1 cellular context compared by ENCODE assay signal in the genomic region with DNA sequence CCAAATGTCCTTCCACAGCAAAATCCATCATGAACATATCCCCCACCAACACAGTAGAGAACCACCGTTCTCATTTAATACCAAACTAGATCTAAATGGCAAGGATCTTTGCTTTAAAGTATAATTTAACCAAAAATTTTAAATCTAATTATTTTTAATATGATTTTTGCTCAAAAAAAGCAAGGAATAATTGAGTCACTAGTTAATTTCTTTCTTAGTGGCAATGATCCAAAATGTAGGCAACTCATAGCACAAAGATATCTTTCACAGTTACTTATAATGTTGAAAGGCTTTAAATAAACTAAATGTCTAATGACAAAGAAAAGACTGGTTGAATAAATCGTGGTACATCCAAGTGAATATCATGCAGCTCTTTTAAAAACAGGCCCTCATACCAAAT.
TF ChIP-seq lines count a peak whose summit lies in the region.

No MANE protein-coding gene starts in this region.

TF ChIP-seq in GM12878, 131 proteins besides CTCF, POLR2A, EP300 and RAD21:
- no peak for TF ChIP-seq SPI1 (IDR thresholded peaks at IDR 0.05; ENCODE audit: borderline replicate concordance, insufficient read depth, low read depth, low read length)
- no peak for TF ChIP-seq YY1 (IDR thresholded peaks at IDR 0.05; ENCODE audit: low read depth, low read length)
- no peak for TF ChIP-seq PKNOX1 (IDR thresholded peaks at IDR 0.05)
- TF ChIP-seq ZNF217 (IDR thresholded peaks at IDR 0.05): no peak
- TF ChIP-seq RBBP5 (conservative IDR thresholded peaks at IDR 0.05): no peak
